In the genomic region with DNA sequence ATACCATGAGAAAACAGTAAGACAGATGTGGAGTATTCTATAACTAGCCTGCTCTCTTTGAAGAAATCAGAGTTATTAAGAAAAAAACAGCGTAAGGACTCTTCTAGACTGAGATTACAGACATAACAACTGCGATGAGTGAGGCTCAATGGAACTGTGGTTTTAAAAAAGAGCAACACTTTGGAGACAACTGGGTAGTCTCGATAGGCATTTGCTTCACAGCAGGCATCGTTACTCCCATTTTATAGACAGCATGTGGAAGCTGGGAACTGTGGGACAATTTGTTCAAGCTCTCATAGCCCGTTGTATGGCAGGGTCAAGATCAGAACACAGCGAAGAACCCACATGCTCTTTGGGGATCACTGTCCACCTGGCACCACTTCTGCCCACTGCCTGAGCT, we compare ENCODE assay signal across 14 cellular contexts. TPM values are rescaled to one million over a fixed set of nuclear protein-coding genes. Genes with fewer than 3 reads are reported as not detected.
DNase-seq lines count a peak whose midpoint lies in the region; ATAC-seq and TF ChIP-seq lines count a peak whose summit lies in the region.
"Had no signal": no experiment of that assay in that cellular context is flagged by ENCODE, and none has a peak within 500 bp of the region (broad histone marks: within the 10 kb centered on the region; RNA-seq: fewer than 3 reads in every experiment).

No MANE protein-coding gene starts in this region.

- no peak overlapping the region for H3K27ac ChIP-seq in mesendoderm (ENCODE audit: low read depth, low read length)
- H3K27ac ChIP-seq: VCaP had no signal

- no peak overlapping the region for H2BK5ac ChIP-seq in mesendoderm (ENCODE audit: low read length)

- H3K27me3 Mint-ChIP-seq in activated naive CD4-positive, alpha-beta T cell treated with anti-CD3 and anti-CD28 coated beads, Interleukin-2, amount 50 U/mL, for 24 hours, result no peaks in the 10 kb centered on the region
- no peaks in the 10 kb centered on the region for H3K27me3 Mint-ChIP-seq in activated CD8-positive, alpha-beta T cell treated with anti-CD3 and anti-CD28 coated beads, Interleukin-2, amount 10 ng/mL, durations not matched to agents 7 days and 5 days (ENCODE audit: low read depth)
- no peaks in the 10 kb centered on the region for H3K27me3 Mint-ChIP-seq in type B pancreatic cell

- peak overlapping the region; percentile 89 for H3K27ac Mint-ChIP-seq in activated naive CD4-positive, alpha-beta T cell treated with anti-CD3 and anti-CD28 coated beads, Interleukin-2, amount 50 U/mL, for 24 hours
- peak overlapping the region; percentile 86 for H3K27ac Mint-ChIP-seq in activated CD8-positive, alpha-beta T cell treated with anti-CD3 and anti-CD28 coated beads, Interleukin-2, amount 10 ng/mL, durations not matched to agents 7 days and 5 days
- H3K27ac Mint-ChIP-seq in type B pancreatic cell, result no peak overlapping the region

- no peak overlapping the region for H2BK120ac ChIP-seq in mesendoderm (ENCODE audit: low read depth, low read length)

- H2BK15ac ChIP-seq in mesendoderm (replicated peaks; ENCODE audit: low read depth), result no peak overlapping the region

- POLR2A ChIA-PET in activated CD8-positive, alpha-beta T cell treated with anti-CD3 and anti-CD28 coated beads, Interleukin-2, amount 10 ng/mL, durations not matched to agents 7 days and 5 days (lab: Charles Lee), result interaction anchor here (0.7 to 1.2 kb wide), 2 partner anchors 11 to 63 kb away, joined by 4 read pairs; no protein-coding TSS in a partner anchor

- H3K79me2 ChIP-seq in mesendoderm (ENCODE audit: control insufficient read depth, insufficient read depth, low read length), result peaks cover 84% of the 10 kb centered on the region

- peaks cover 85% of the 10 kb centered on the region for H3K4me1 Mint-ChIP-seq in activated naive CD4-positive, alpha-beta T cell treated with anti-CD3 and anti-CD28 coated beads, Interleukin-2, amount 50 U/mL, for 24 hours
- peaks cover 80% of the 10 kb centered on the region for H3K4me1 Mint-ChIP-seq in activated CD8-positive, alpha-beta T cell treated with anti-CD3 and anti-CD28 coated beads, Interleukin-2, amount 10 ng/mL, durations not matched to agents 7 days and 5 days (ENCODE audit: low read depth)
- H3K4me1 Mint-ChIP-seq in type B pancreatic cell (ENCODE audit: unreplicated experiment), result peaks cover 32% of the 10 kb centered on the region

- H3K4me3 ChIP-seq in mucosa of stomach (ENCODE audit: low read length) (no peak overlapping the region), mesendoderm (ENCODE audit: low read length) (no peak overlapping the region)
- H3K4me3 ChIP-seq: MG63, tibial artery had no signal

- no peak for ATAC-seq in activated CD8-positive, alpha-beta T cell treated with anti-CD3 and anti-CD28 coated beads, Interleukin-2, amount 10 ng/mL, durations not matched to agents 7 days and 5 days
- ATAC-seq in GM19023 (IDR thresholded peaks at IDR 0.05; ENCODE audit: unreplicated experiment), result no peak

- H3K4me1 ChIP-seq in mucosa of stomach (ENCODE audit: control insufficient read depth, insufficient read depth, low read length), result peaks cover 67% of the 10 kb centered on the region
- peaks cover 11% of the 10 kb centered on the region for H3K4me1 ChIP-seq in mesendoderm (ENCODE audit: control insufficient read depth, low read depth, low read length)

- H3K56ac ChIP-seq in mesendoderm (ENCODE audit: low read length), result no peak overlapping the region

- H3K9me3 Mint-ChIP-seq in activated naive CD4-positive, alpha-beta T cell treated with anti-CD3 and anti-CD28 coated beads, Interleukin-2, amount 50 U/mL, for 24 hours, result no peaks in the 10 kb centered on the region
- H3K9me3 Mint-ChIP-seq in activated CD8-positive, alpha-beta T cell treated with anti-CD3 and anti-CD28 coated beads, Interleukin-2, amount 10 ng/mL, durations not matched to agents 7 days and 5 days (ENCODE audit: insufficient read depth), result no peaks in the 10 kb centered on the region
- H3K9me3 Mint-ChIP-seq in type B pancreatic cell, result no peaks in the 10 kb centered on the region

- H3K4ac ChIP-seq in mesendoderm (ENCODE audit: low read depth, low read length), result no peak overlapping the region

- no peak for DNase-seq in activated naive CD4-positive, alpha-beta T cell treated with anti-CD3 and anti-CD28 coated beads, Interleukin-2, amount 50 U/mL, for 16 hours
- DNase-seq in activated CD8-positive, alpha-beta T cell treated with anti-CD3 and anti-CD28 coated beads, Interleukin-2, amount 10 ng/mL, durations not matched to agents 7 days and 5 days, result no peak
- no peak for DNase-seq in type B pancreatic cell (ENCODE audit: extremely low spot score, unreplicated experiment)
- DNase-seq in mesendoderm, result no peak
- no peak for DNase-seq in NCI-H1092 (lab: John Stamatoyannopoulos, UW)
- DNase-seq: dermis blood vessel endothelial cell, MG63, NCI-H345, posterior cingulate gyrus, tibial artery had no signal

- H3K9ac ChIP-seq in mucosa of stomach (ENCODE audit: low read length), result peak overlapping the region; percentile 25
- no peak overlapping the region for H3K9ac ChIP-seq in mesendoderm (ENCODE audit: low read length)

- H3K18ac ChIP-seq in mesendoderm (ENCODE audit: low read length), result no peak overlapping the region

- H4K8ac ChIP-seq in mesendoderm (ENCODE audit: low read depth, low read length), result no peak overlapping the region

- no peak overlapping the region for H3K4me2 ChIP-seq in mesendoderm (ENCODE audit: low read length)

- no peak overlapping the region for H4K5ac ChIP-seq in mesendoderm (ENCODE audit: low read length)

- H3K36me3 Mint-ChIP-seq in activated naive CD4-positive, alpha-beta T cell treated with anti-CD3 and anti-CD28 coated beads, Interleukin-2, amount 50 U/mL, for 24 hours, result peaks cover 10% of the 10 kb centered on the region
- H3K36me3 Mint-ChIP-seq in activated CD8-positive, alpha-beta T cell treated with anti-CD3 and anti-CD28 coated beads, Interleukin-2, amount 10 ng/mL, durations not matched to agents 7 days and 5 days (ENCODE audit: low read depth), result peaks cover 60% of the 10 kb centered on the region
- H3K36me3 Mint-ChIP-seq in type B pancreatic cell, result peaks cover 11% of the 10 kb centered on the region

- CTCF ChIA-PET in activated CD8-positive, alpha-beta T cell treated with anti-CD3 and anti-CD28 coated beads, Interleukin-2, amount 10 ng/mL, durations not matched to agents 7 days and 5 days (lab: Charles Lee), result interaction anchor here (1.4 to 5.8 kb wide), 3 partner anchors 31 to 389 kb away, joined by 3 to 45 read pairs (median 5); no protein-coding TSS in a partner anchor

- no peaks in the 10 kb centered on the region for H3K9me3 ChIP-seq in mucosa of stomach (ENCODE audit: control insufficient read depth, low read length)
- H3K9me3 ChIP-seq: MG63, tibial artery had no signal

- H3K79me1 ChIP-seq in mesendoderm (ENCODE audit: low read length), result peaks cover 38% of the 10 kb centered on the region

- H2AK5ac ChIP-seq in mesendoderm (ENCODE audit: low read length), result no peak overlapping the region

- WGBS in mesendoderm (ENCODE audit: extremely low coverage, insufficient coverage, low lambda C conversion rate), result no CpG with 5 or more reads among the region's 6 CpGs

- no peak overlapping the region for H3K23ac ChIP-seq in mesendoderm (ENCODE audit: low read length)

- H3K36me3 ChIP-seq in mucosa of stomach (ENCODE audit: control insufficient read depth, insufficient read depth, low read length) (no peaks in the 10 kb centered on the region), mesendoderm (ENCODE audit: control insufficient read depth, insufficient read depth, low read length) (no peaks in the 10 kb centered on the region)

- peak overlapping the region; percentile 84 for H3K4me3 Mint-ChIP-seq in activated naive CD4-positive, alpha-beta T cell treated with anti-CD3 and anti-CD28 coated beads, Interleukin-2, amount 50 U/mL, for 24 hours
- H3K4me3 Mint-ChIP-seq in activated CD8-positive, alpha-beta T cell treated with anti-CD3 and anti-CD28 coated beads, Interleukin-2, amount 10 ng/mL, durations not matched to agents 7 days and 5 days, result peak overlapping the region; percentile 74
- H3K4me3 Mint-ChIP-seq in type B pancreatic cell, result peak overlapping the region; percentile 49

- H3K27me3 ChIP-seq in mucosa of stomach (ENCODE audit: control insufficient read depth, insufficient read depth, low read length) (no peaks in the 10 kb centered on the region), mesendoderm (ENCODE audit: insufficient read depth, low read length, poor library complexity) (no peaks in the 10 kb centered on the region)
- H3K27me3 ChIP-seq: MG63, tibial artery had no signal

- TF ChIP-seq CTCF in type B pancreatic cell (conservative IDR thresholded peaks at IDR 0.05), result no peak

RNA-seq across cellular contexts. Expression of a gene that starts 4.6 kb away (rescaled TPM):
- total RNA-seq in activated CD8-positive, alpha-beta T cell treated with anti-CD3 and anti-CD28 coated beads, Interleukin-2, amount 10 ng/mL, durations not matched to agents 7 days and 5 days, result 100 to 1,000 TPM; 288 to 291 TPM
- total RNA-seq in type B pancreatic cell (ENCODE audit: low replicate concordance), result 149 and 177 TPM in 2 replicates
- polyA plus RNA-seq in mesendoderm (2013, experiment 1 of 2), result 234 TPM
- 233 TPM for polyA plus RNA-seq in mesendoderm (2013, experiment 2 of 2)

RNA-seq across cellular contexts. Expression of a gene that starts 59.3 kb away (rescaled TPM):
- 1 to 10 TPM; 1.9 to 2.0 TPM for total RNA-seq in activated CD8-positive, alpha-beta T cell treated with anti-CD3 and anti-CD28 coated beads, Interleukin-2, amount 10 ng/mL, durations not matched to agents 7 days and 5 days
- total RNA-seq in type B pancreatic cell (ENCODE audit: low replicate concordance), result 4.9 and 7.4 TPM in 2 replicates
- 1.2 TPM for polyA plus RNA-seq in mesendoderm (2013, experiment 1 of 2)
- polyA plus RNA-seq in mesendoderm (2013, experiment 2 of 2), result 1.1 TPM
